31 cellular contexts compared by ENCODE assay signal in genomic region chr1:170027760-170028159, GRCh38. TPM values are rescaled to one million over a fixed set of nuclear protein-coding genes. Genes with fewer than 3 reads are reported as not detected.
DNase-seq lines count a peak whose midpoint lies in the region; ATAC-seq and TF ChIP-seq lines count a peak whose summit lies in the region.
"Had no signal": no experiment of that assay in that cellular context is flagged by ENCODE, and none has a peak within 500 bp of the region (broad histone marks: within the 10 kb centered on the region; RNA-seq: fewer than 3 reads in every experiment).

No MANE protein-coding gene starts in this region.

- no peak overlapping the region for H3K27ac ChIP-seq in breast epithelium
- H3K27ac ChIP-seq: heart right ventricle, neural progenitor cell, testis had no signal

- no peaks in the 10 kb centered on the region for H3K27me3 ChIP-seq in breast epithelium
- H3K27me3 ChIP-seq: BE2C, heart right ventricle, neural progenitor cell, testis had no signal

- intact Hi-C loops in MCF 10A (cut with micrococcal nuclease), result no loop called here
- intact Hi-C loops in breast epithelium (cut with DNase I; ENCODE audit: low total_unique reads), result no loop called here

- H3K9me3 ChIP-seq in breast epithelium, result peaks cover 0 to 15% of the 10 kb centered on the region in 2 donors
- H3K9me3 ChIP-seq: BE2C, testis had no signal

- H3K36me3 ChIP-seq in breast epithelium, result no peaks in the 10 kb centered on the region
- H3K36me3 ChIP-seq: BE2C, neural progenitor cell had no signal

- peaks cover 10% of the 10 kb centered on the region for H3K9me3 Mint-ChIP-seq in MCF 10A (ENCODE audit: unreplicated experiment)

- peaks cover 27% of the 10 kb centered on the region for H3K36me3 Mint-ChIP-seq in MCF 10A (ENCODE audit: insufficient read depth, unreplicated experiment)

- POLR2A ChIA-PET in MCF 10A (lab: Yijun Ruan, JAX), result no interaction called here

- no peak overlapping the region for H3K4me3 Mint-ChIP-seq in MCF 10A (ENCODE audit: unreplicated experiment)
- H3K4me3 Mint-ChIP-seq: activated naive CD8-positive, alpha-beta T cell treated with anti-CD3 and anti-CD28 coated beads, Interleukin-2, amount 50 U/mL, for 24 hours; activated T-cell treated with anti-CD3 and anti-CD28 coated beads, Interleukin-2, amount 50 U/mL, for 4 hours; CD8-positive, alpha-beta T cell; H9; neural progenitor cell; T-helper 2 cell treated with Interferon-gamma antibody and Interleukin-4, amounts not matched to agents 5 μg/mL and 100 μg/mL, for 36 hours had no signal

- TF ChIP-seq CTCF in MCF 10A (IDR thresholded peaks at IDR 0.05; ENCODE audit: unreplicated experiment), result no peak
- no peak for TF ChIP-seq CTCF in breast epithelium (IDR thresholded peaks at IDR 0.05)
- TF ChIP-seq CTCF in cardiac fibroblast (IDR thresholded peaks at IDR 0.05; ENCODE audit: low read depth, low read length), result no peak

- H3K4me3 ChIP-seq in breast epithelium (no peak overlapping the region), cardiac fibroblast (replicated peaks in 1 of 2; ENCODE audit: low read depth in 2 of 2, low read length in 2 of 2) (no peak overlapping the region)
- H3K4me3 ChIP-seq: heart right ventricle, neural progenitor cell, testis had no signal

- no peaks in the 10 kb centered on the region for H3K4me1 ChIP-seq in breast epithelium
- H3K4me1 ChIP-seq: BE2C, heart right ventricle, neural progenitor cell, testis had no signal

- no peak for ATAC-seq in activated CD4-positive, CD25-positive, alpha-beta regulatory T cell treated with anti-CD3 and anti-CD28 coated beads, Interleukin-2, amount 50 U/mL, for 24 hours
- no peak for ATAC-seq in HG02610 (IDR thresholded peaks at IDR 0.05; ENCODE audit: unreplicated experiment)
- no peak for ATAC-seq in HG02759 (IDR thresholded peaks at IDR 0.05; ENCODE audit: unreplicated experiment)
- ATAC-seq: activated naive CD8-positive, alpha-beta T cell treated with anti-CD3 and anti-CD28 coated beads, Interleukin-2, amount 50 U/mL, for 24 hours; activated T-cell treated with anti-CD3 and anti-CD28 coated beads, Interleukin-2, amount 50 U/mL, for 4 hours; CD8-positive, alpha-beta T cell; esophagus mucosa; heart right ventricle had no signal

- peaks cover 20% of the 10 kb centered on the region for H3K4me1 Mint-ChIP-seq in MCF 10A (ENCODE audit: insufficient read depth, unreplicated experiment)
- H3K4me1 Mint-ChIP-seq: H9, neural progenitor cell had no signal

- DNase-seq in MCF 10A (ENCODE audit: unreplicated experiment) (peak; percentile 19), breast epithelium (ENCODE audit: low spot score in 2 of 2) (no peak), SW480 (ENCODE audit: low spot score) (peak; percentile 6), cardiac fibroblast (ENCODE audit: low read depth in 2 of 2) (peak; percentile 5 to 8), activated gamma-delta T cell (lab: John Stamatoyannopoulos, UW) (no peak)
- DNase-seq: activated CD4-positive, CD25-positive, alpha-beta regulatory T cell; activated gamma-delta T cell treated with Interleukin-2 at 50 U/mL for 16 hours; activated naive CD8-positive, alpha-beta T cell treated with anti-CD3 and anti-CD28 coated beads, Interleukin-2, amount 50 U/mL, for 24 hours; activated T-cell treated with anti-CD3 and anti-CD28 coated beads, Interleukin-2, amount 50 U/mL, for 4 hours; BE2C; CD8-positive, alpha-beta T cell; dermis blood vessel endothelial cell; foreskin melanocyte; H9; heart right ventricle; IMR-90; kidney; NCI-H1092 treated with DMSO at 0.1 percent for 48 hours; NCI-H187 treated with DMSO at 0.1 percent for 48 hours; NCI-H2227 treated with DMSO at 0.1 percent for 48 hours; NCI-H526 treated with DMSO at 0.1 percent for 48 hours; Right ventricle myocardium superior; small intestine; stimulated activated naive CD4-positive, alpha-beta T cell treated with Interleukin-2 at 50 U/mL for 16 hours; testis had no signal

- CTCF ChIA-PET in MCF 10A (lab: Yijun Ruan, JAX), result interaction anchor here (0.7 kb wide), 1 partner anchor 778 kb away, joined by 3 read pairs; no protein-coding TSS in a partner anchor

- H3K27ac Mint-ChIP-seq in MCF 10A (ENCODE audit: low read depth, unreplicated experiment), result no peak overlapping the region
- H3K27ac Mint-ChIP-seq: activated naive CD8-positive, alpha-beta T cell treated with anti-CD3 and anti-CD28 coated beads, Interleukin-2, amount 50 U/mL, for 24 hours; CD8-positive, alpha-beta T cell; H9; neural progenitor cell; T-helper 2 cell treated with Interferon-gamma antibody and Interleukin-4, amounts not matched to agents 5 μg/mL and 100 μg/mL, for 36 hours had no signal

- no peak for TF ChIP-seq POLR2A in breast epithelium (IDR thresholded peaks at IDR 0.05)

- BruUV-seq in MCF 10A (replicated peaks; lab: Mats Ljungman, UMichigan), result no TSS peak

- no peaks in the 10 kb centered on the region for H3K27me3 Mint-ChIP-seq in MCF 10A (ENCODE audit: insufficient read depth, unreplicated experiment)
- H3K27me3 Mint-ChIP-seq: activated naive CD8-positive, alpha-beta T cell treated with anti-CD3 and anti-CD28 coated beads, Interleukin-2, amount 50 U/mL, for 24 hours had no signal

RNA-seq across cellular contexts. Expression of gene KIFAP3, which starts 46.7 kb away (rescaled TPM):
- total RNA-seq in MCF 10A (2022) (29.2 and 41.1 TPM in 2 replicates), breast epithelium (10 to 100 TPM; 29.0 to 41.1 (median 37.7) TPM)

Comparison
In these comparisons a context has a peak if more than half of its experiments do, and no peak if none do; other contexts are left out.
1. DNase-seq: peak in MCF 10A (single experiment), SW480 (single experiment) and cardiac fibroblast (2 of 2); none in breast epithelium (0 of 2) and activated gamma-delta T cell (single experiment).